ENCODE assay signal across 17 cellular contexts in the genomic region with DNA sequence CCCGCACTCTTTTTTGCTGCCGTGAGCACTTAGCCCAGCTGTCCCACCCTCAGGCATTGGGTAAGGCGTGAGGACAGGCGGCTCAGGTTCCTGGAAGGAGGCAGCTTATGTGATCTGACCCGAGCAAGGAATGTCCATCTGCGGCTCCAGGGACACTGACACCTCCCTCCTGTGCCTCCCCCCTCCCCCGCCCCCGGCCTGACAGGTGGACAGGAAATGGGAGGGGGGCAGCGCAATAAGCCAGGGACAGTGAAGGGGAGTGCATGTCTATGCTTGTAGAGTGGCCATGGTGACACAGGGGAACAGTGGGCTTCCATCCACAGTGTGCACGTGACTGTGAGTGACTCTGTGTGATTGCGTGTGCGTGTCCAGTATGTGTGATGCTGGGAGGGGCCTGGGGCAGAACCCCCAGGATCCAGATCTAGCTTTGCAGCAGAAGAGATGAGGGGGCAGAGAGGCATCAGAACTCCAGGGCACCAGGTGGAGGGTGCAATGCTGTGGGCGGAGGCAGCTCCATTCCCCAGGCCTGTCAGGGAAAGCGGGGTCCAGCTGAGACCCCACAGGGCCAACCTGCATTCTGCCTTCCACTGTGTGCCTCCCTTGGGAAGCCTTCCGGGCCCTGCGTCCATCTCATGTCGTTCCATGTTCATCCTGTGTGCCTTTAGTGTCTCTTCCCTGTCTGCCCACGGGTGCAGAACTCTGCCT. TPM values are rescaled to one million over a fixed set of nuclear protein-coding genes. Genes with fewer than 3 reads are reported as not detected.
DNase-seq lines count a peak whose midpoint lies in the region; ATAC-seq and TF ChIP-seq lines count a peak whose summit lies in the region.
"Had no signal": no experiment of that assay in that cellular context is flagged by ENCODE, and none has a peak within 500 bp of the region (broad histone marks: within the 10 kb centered on the region; RNA-seq: fewer than 3 reads in every experiment).

No MANE protein-coding gene starts in this region.

- no peak for DNase-seq in BE2C
- DNase-seq in NCI-H2196 treated with DMSO at 0.1 percent for 48 hours (lab: John Stamatoyannopoulos, UW; ENCODE audit: unreplicated experiment) = peak; percentile 72
- no peak for DNase-seq in epithelial cell of proximal tubule (ENCODE audit: low read depth)
- peak; percentile 77 to 92 for DNase-seq in psoas muscle
- DNase-seq in A172 (ENCODE audit: low spot score) = no peak
- DNase-seq in DMS79 (lab: John Stamatoyannopoulos, UW) = no peak
- no peak for DNase-seq in amygdala (lab: John Stamatoyannopoulos, UW)
- DNase-seq: activated effector memory CD4-positive, alpha-beta T cell treated with anti-CD3 and anti-CD28 coated beads, Interleukin-2, amount 50 U/mL, for 16 hours; lower lobe of right lung; NCI-H187; NCI-H774; stimulated activated CD4-positive, alpha-beta T cell treated with anti-CD3 and anti-CD28 coated beads, Interleukin-12 subunit alpha, Interleukin-12 subunit beta, amount 100 ng/mL, for 4 hours; stimulated activated naive CD8-positive, alpha-beta T cell treated with anti-CD3 and anti-CD28 coated beads, Interleukin-15, amount 100 ng/mL, for 72 hours had no signal

- 14 to 15% (median 15%) methylated on average over 16 to 18 of the region's 18 CpGs for WGBS in psoas muscle, 3 donors

- TF ChIP-seq CTCF in BE2C (IDR thresholded peaks at IDR 0.05; ENCODE audit: low read depth, low read length) (no peak), epithelial cell of proximal tubule (conservative IDR thresholded peaks at IDR 0.05; ENCODE audit: low read depth, low read length) (no peak), psoas muscle (IDR thresholded peaks at IDR 0.05) (no peak)

- intact Hi-C loops in psoas muscle (cut with DNase I) = no loop called here

- peak; percentile 82 to 84 (median 83) for ATAC-seq in psoas muscle
- ATAC-seq in HG03175 (IDR thresholded peaks at IDR 0.05; ENCODE audit: unreplicated experiment) = no peak

- H3K36me3 ChIP-seq in BE2C (peaks cover 35% of the 10 kb centered on the region), psoas muscle (ENCODE audit: insufficient read depth in 1 of 2, low read depth in 1 of 2) (peaks cover 0 to 19% of the 10 kb centered on the region in 2 donors)
- H3K36me3 ChIP-seq: HAP-1, lower lobe of right lung, SJSA1 had no signal

- peak overlapping the region; percentile 96 for H3K27ac ChIP-seq in psoas muscle
- H3K27ac ChIP-seq: KMS-11, lower lobe of right lung, SJSA1 had no signal

- no peaks in the 10 kb centered on the region for H3K27me3 ChIP-seq in BE2C
- H3K27me3 ChIP-seq in psoas muscle (ENCODE audit: insufficient read depth in 3 of 3, low read length in 2 of 3) = no peaks in the 10 kb centered on the region
- H3K27me3 ChIP-seq: SJSA1 had no signal

- H3K9me3 ChIP-seq in BE2C (no peaks in the 10 kb centered on the region), psoas muscle (no peaks in the 10 kb centered on the region)
- H3K9me3 ChIP-seq: lower lobe of right lung, SJSA1 had no signal

- H3K4me1 ChIP-seq in BE2C (peaks cover 70% of the 10 kb centered on the region), psoas muscle (peaks cover 63% of the 10 kb centered on the region)
- H3K4me1 ChIP-seq: HAP-1, SJSA1 had no signal

- H3K4me3 ChIP-seq in BE2C (ENCODE audit: low read depth, low read length) (0 out of 2 replicates have a peak overlapping the region, but pooled peaks have one; percentile 7), epithelial cell of proximal tubule (ENCODE audit: low read depth, low read length) (peak overlapping the region; percentile 14), psoas muscle (peak overlapping the region; percentile 50)
- H3K4me3 ChIP-seq: HAP-1, lower lobe of right lung, SJSA1 had no signal

RNA-seq across cellular contexts. Expression of gene CNTFR, which starts 30.5 kb away (rescaled TPM):
- polyA plus RNA-seq in BE2C (2012; ENCODE audit: insufficient read depth, insufficient read length, low read depth) = 110 TPM
- total RNA-seq in epithelial cell of proximal tubule (not detected in 2 replicates), psoas muscle (10 to 100 TPM; 32.3 to 85.1 (median 54.7) TPM)
- polyA plus RNA-seq in psoas muscle = 10 to 100 TPM; 59.9 to 97.4 (median 64.4) TPM
- 0.69 TPM in 1 of 2 replicates, not detected in the other for total RNA-seq in A172 (2014; rRNA removed; shearing (Covaris generic))
- total RNA-seq: SJSA1 had no signal

RNA-seq across cellular contexts. Expression of gene ENHO, which starts 36.3 kb away (rescaled TPM):
- 2.5 TPM for polyA plus RNA-seq in BE2C (2012; ENCODE audit: insufficient read depth, insufficient read length, low read depth)
- total RNA-seq in epithelial cell of proximal tubule = 0.22 and 0.75 TPM in 2 replicates
- total RNA-seq in psoas muscle = under 1 TPM in 3 of 4 donors, not detected in 1; 0.20 to 0.64 (median 0.26) TPM
- polyA plus RNA-seq in psoas muscle = 1 to 10 TPM in 1 of 3 donors, under 1 TPM in 2; 0.35 to 1.2 (median 0.39) TPM
- total RNA-seq in A172 (2014; rRNA removed; shearing (Covaris generic)) = 0.43 and 1.1 TPM in 2 replicates
- total RNA-seq: SJSA1 had no signal

RNA-seq across cellular contexts. Expression of gene RPP25L, which starts 52.8 kb away (rescaled TPM):
- 78.3 TPM for polyA plus RNA-seq in BE2C (2012; ENCODE audit: insufficient read depth, insufficient read length, low read depth)
- total RNA-seq in epithelial cell of proximal tubule (23.9 and 31.5 TPM in 2 replicates), psoas muscle (10 to 100 TPM; 63.1 to 84.7 (median 68.3) TPM)
- polyA plus RNA-seq in psoas muscle = 100 to 1,000 TPM in 1 of 3 donors, 10 to 100 TPM in 2; 58.5 to 124 (median 70.1) TPM
- 20.1 and 26.2 TPM in 2 replicates for total RNA-seq in A172 (2014; rRNA removed; shearing (Covaris generic))

Comparison
In these comparisons a context has a peak if more than half of its experiments do, and no peak if none do; other contexts are left out.
1. DNase-seq: peak in NCI-H2196 treated with DMSO at 0.1 percent for 48 hours (single experiment) and psoas muscle (2 of 2); none in BE2C (single experiment), epithelial cell of proximal tubule (single experiment), A172 (single experiment), DMS79 (single experiment) and amygdala (0 of 56).
2. RNA of gene CNTFR, which starts 30.5 kb away (total RNA-seq): 32.3 to 85.1 TPM in psoas muscle; not detected in epithelial cell of proximal tubule and 0.69 TPM in A172; every median in the first group is over 10 times any median in the second.
3. Peak in every context shown above with its lines, with median percentiles within 50 percentile points of each other: H3K4me3 ChIP-seq.